9 cellular contexts compared by ENCODE assay signal in genomic region chr2:27717070-27717453, GRCh38. TPM values are rescaled to one million over a fixed set of nuclear protein-coding genes. Genes with fewer than 3 reads are reported as not detected.
A peak's percentile ranks its signal among the peaks of the same experiment; 100 is the strongest.
DNase-seq lines count a peak whose midpoint lies in the region; ATAC-seq, FAIRE-seq and TF ChIP-seq lines count a peak whose summit lies in the region.
"Had no signal": no experiment of that assay in that cellular context is flagged by ENCODE, and none has a peak within 500 bp of the region (broad histone marks: within the 10 kb centered on the region; RNA-seq: fewer than 3 reads in every experiment).

No MANE protein-coding gene starts in this region.

- no peaks in the 10 kb centered on the region for H3K9me3 ChIP-seq in K562 (replicated peaks; ENCODE audit: control insufficient read depth, insufficient read depth, low read depth, low read length)

- no peaks in the 10 kb centered on the region for H3K9me1 ChIP-seq in K562 (ENCODE audit: control insufficient read depth, insufficient read depth, low read length)

- CTCF ChIA-PET in K562 (lab: Yijun Ruan, JAX; ENCODE audit: low intra/inter-chr PET ratio) = no interaction called here

- H3K79me2 ChIP-seq in K562 (ENCODE audit: control insufficient read depth, insufficient read depth, low read length) = no peaks in the 10 kb centered on the region

- no TSS peak for BruUV-seq in K562 (replicated peaks; lab: Mats Ljungman, UMichigan)

- intact Hi-C loops in K562 (cut with micrococcal nuclease) = no loop called here

- no peak for TF ChIP-seq RAD21 in K562 (CRISPR knock-in tag; conservative IDR thresholded peaks at IDR 0.05 in 1 of 2, IDR thresholded peaks at IDR 0.05 in 1 of 2)

- POLR2A ChIA-PET in K562 (lab: Yijun Ruan, JAX) = interaction anchor here (0.7 to 1.7 kb wide), 4 partner anchors 9 to 42 kb away, joined by 3 to 6 read pairs (median 4); no protein-coding TSS in a partner anchor

- no peak for TF ChIP-seq CTCF in K562 (IDR thresholded peaks at IDR 0.05 in 2 of 3, conservative IDR thresholded peaks at IDR 0.05 in 1 of 3; ENCODE audit: insufficient read depth in 2 of 3, low read depth in 1 of 3, low read length in 3 of 3)
- TF ChIP-seq CTCF in GM10266 (IDR thresholded peaks at IDR 0.05; ENCODE audit: control insufficient read depth, insufficient read depth, low read depth, missing control alignments) = no peak

- no peak overlapping the region for H2AFZ ChIP-seq in K562 (ENCODE audit: low read depth, low read length)

- no peak for TF ChIP-seq POLR2A in K562 (conservative IDR thresholded peaks at IDR 0.05)

- peak overlapping the region in 1 of 2 experiments; percentile 52; a peak in 1 of 4 replicates for H3K9ac ChIP-seq in K562 (ENCODE audit: insufficient read depth in 1 of 2, low read depth in 2 of 2, low read length in 2 of 2)

- 0 out of 2 replicates have a peak, but pooled peaks cover 2% of the 10 kb centered on the region for H4K20me1 ChIP-seq in K562 (replicated peaks; ENCODE audit: control insufficient read depth, insufficient read depth, low read length)

- ATAC-seq in K562 (peak; percentile 50), HG03108 (IDR thresholded peaks at IDR 0.05; ENCODE audit: unreplicated experiment) (no peak), GM18870 (IDR thresholded peaks at IDR 0.05; ENCODE audit: unreplicated experiment) (no peak), HG03175 (IDR thresholded peaks at IDR 0.05; ENCODE audit: unreplicated experiment) (no peak)
- ATAC-seq: left colon had no signal

- H3K4me1 ChIP-seq in K562 (replicated peaks in 1 of 2; ENCODE audit: control insufficient read depth in 2 of 2, insufficient read depth in 2 of 2, low read length in 2 of 2) = peaks cover 0 to 13% of the 10 kb centered on the region in 2 experiments; a peak in 3 of 5 replicates

- no peak overlapping the region for H3K4me2 ChIP-seq in K562 (ENCODE audit: insufficient read depth, low read length)

- H3K36me3 ChIP-seq in K562 (ENCODE audit: control insufficient read depth, insufficient read depth, low read length) = no peaks in the 10 kb centered on the region

- H3K4me3 ChIP-seq in K562 = no peak overlapping the region

- H3K27ac ChIP-seq in K562 (ENCODE audit: extremely low read depth, low read depth, low read length) = no peak overlapping the region

- in situ Hi-C loops in K562 (cut with MboI) = no loop called here

- H3K27me3 ChIP-seq in K562 (ENCODE audit: control insufficient read depth in 2 of 2, insufficient read depth in 2 of 2, low read length in 2 of 2) = peaks cover 19 to 39% of the 10 kb centered on the region in 2 experiments

- 3% methylated on average over 8 of the region's 8 CpGs for WGBS in K562 (ENCODE audit: insufficient coverage, low coverage, missing lambda C conversion rate)

- no peak for FAIRE-seq in K562 (lab: Jason Lieb, UNC)

- TF ChIP-seq EP300 in K562 (IDR thresholded peaks at IDR 0.05; ENCODE audit: low read length) = no peak

- DNase-seq in Ammon's horn (ENCODE audit: low spot score) (peak; percentile 44), HPDE6-E6E7 (ENCODE audit: extremely low spot score) (peak; percentile 67), K562 (ENCODE audit: extremely low read depth in 1 of 4, low spot score in 3 of 4) (peak in 1 of 4 experiments; percentile 26), mesenteric fat pad (ENCODE audit: low spot score) (peak; percentile 18), GM10266 (ENCODE audit: extremely low spot score) (no peak)
- DNase-seq: left colon had no signal

TF ChIP-seq in K562, 482 proteins besides CTCF, POLR2A, EP300 and RAD21:
- TF ChIP-seq MBD2 (IDR thresholded peaks at IDR 0.05; ENCODE audit: borderline replicate concordance, low read depth) (no peak), CBX2 (IDR thresholded peaks at IDR 0.05; ENCODE audit: insufficient read depth, low read length, poor library complexity, severe bottlenecking) (peak; percentile 35), ZNF512 (tag; IDR thresholded peaks at IDR 0.05) (peak; percentile 66), EGR1 (conservative IDR thresholded peaks at IDR 0.05) (peak; percentile 64), NRF1 (conservative IDR thresholded peaks at IDR 0.05 in 1 of 2, IDR thresholded peaks at IDR 0.05 in 1 of 2) (peak; percentile 26 to 34; a peak in 2 of 4 replicates)

RNA-seq across cellular contexts. Expression of gene SLC4A1AP, which starts 53.4 kb away (rescaled TPM):
- 12.6 and 30.6 TPM in 2 replicates for total RNA-seq in K562 (2011; cell fraction: chromatin; rRNA removed; ENCODE audit: low replicate concordance)
- total RNA-seq in K562 (2011; cell fraction: nucleolus; rRNA removed) = 8.3 and 9.2 TPM in 2 replicates
- 13.4 and 13.7 TPM in 2 replicates for total RNA-seq in K562 (2011; cell fraction: nucleoplasm; rRNA removed)
- total RNA-seq in K562 (2014; rRNA removed) (33.0 and 35.9 TPM in 2 replicates), K562 (2014; rRNA removed; fragmentation: Illumina TruSeq; extraction: Trizol) (35.3 and 38.5 TPM in 2 replicates), K562 (2015; rRNA removed; fragmentation: Illumina TruSeq; extraction: Trizol) (36.1 and 40.5 TPM in 2 replicates), K562 (2021) (23.4 and 25.6 TPM in 2 replicates), mesenteric fat pad (18.0 TPM)
- polyA plus RNA-seq in K562 (2011; rRNA removed) (14.8 and 16.6 TPM in 2 replicates), K562 (2014; fragmentation: Illumina TruSeq; extraction: Trizol) (36.2 and 39.9 TPM in 2 replicates), K562 (2014; fragmentation: Nextera tagmentation; extraction: Ambion mirVana) (10 to 100 TPM in 1 of 2 experiments, 1 to 10 TPM in 1; 8.1 to 13.3 TPM), K562 (2014; rRNA removed) (33.7 and 37.0 TPM in 2 replicates)
- 9.9 and 13.5 TPM in 2 replicates for polyA plus RNA-seq in K562 (2011; cell fraction: cytosol; rRNA removed)
- polyA plus RNA-seq in K562 (2011; cell fraction: nucleus; rRNA removed) = 10.7 and 11.9 TPM in 2 replicates
- polyA plus RNA-seq in K562 (2012) = 21.8 and 23.1 TPM in 2 replicates
- polyA minus RNA-seq in K562 (2011; rRNA and poly(A)+ RNA removed) = 15.4 and 15.9 TPM in 2 replicates
- polyA minus RNA-seq in K562 (2011; cell fraction: cytosol; rRNA and poly(A)+ RNA removed) = 9.6 and 13.6 TPM in 2 replicates
- polyA minus RNA-seq in K562 (2011; cell fraction: nucleus; rRNA and poly(A)+ RNA removed) = 8.3 and 14.3 TPM in 2 replicates

RNA-seq across cellular contexts. Expression of gene SUPT7L, which starts 53.6 kb away (rescaled TPM):
- total RNA-seq in K562 (2011; cell fraction: chromatin; rRNA removed; ENCODE audit: low replicate concordance) = 36.5 and 68.4 TPM in 2 replicates
- 43.0 and 53.8 TPM in 2 replicates for total RNA-seq in K562 (2011; cell fraction: nucleolus; rRNA removed)
- 48.5 and 58.2 TPM in 2 replicates for total RNA-seq in K562 (2011; cell fraction: nucleoplasm; rRNA removed)
- 22.0 and 28.6 TPM in 2 replicates for total RNA-seq in K562 (2014; rRNA removed)
- total RNA-seq in K562 (2014; rRNA removed; fragmentation: Illumina TruSeq; extraction: Trizol) = 39.6 and 40.3 TPM in 2 replicates
- total RNA-seq in K562 (2015; rRNA removed; fragmentation: Illumina TruSeq; extraction: Trizol) = 39.6 and 40.2 TPM in 2 replicates
- 38.1 and 38.6 TPM in 2 replicates for total RNA-seq in K562 (2021)
- 72.8 and 82.6 TPM in 2 replicates for polyA plus RNA-seq in K562 (2011; rRNA removed)
- 44.5 and 62.1 TPM in 2 replicates for polyA plus RNA-seq in K562 (2011; cell fraction: cytosol; rRNA removed)
- 185 and 214 TPM in 2 replicates for polyA plus RNA-seq in K562 (2011; cell fraction: nucleus; rRNA removed)
- 32.5 and 61.1 TPM in 2 replicates for polyA plus RNA-seq in K562 (2012)
- 52.6 and 58.8 TPM in 2 replicates for polyA plus RNA-seq in K562 (2014; fragmentation: Illumina TruSeq; extraction: Trizol)
- 10 to 100 TPM; 25.1 to 40.1 TPM for polyA plus RNA-seq in K562 (2014; fragmentation: Nextera tagmentation; extraction: Ambion mirVana)
- polyA plus RNA-seq in K562 (2014; rRNA removed) = 46.2 and 50.8 TPM in 2 replicates
- polyA minus RNA-seq in K562 (2011; rRNA and poly(A)+ RNA removed) = 40.4 and 42.9 TPM in 2 replicates
- 26.5 and 30.2 TPM in 2 replicates for polyA minus RNA-seq in K562 (2011; cell fraction: cytosol; rRNA and poly(A)+ RNA removed)
- polyA minus RNA-seq in K562 (2011; cell fraction: nucleus; rRNA and poly(A)+ RNA removed) = 58.3 and 79.8 TPM in 2 replicates
- total RNA-seq in mesenteric fat pad = 28.1 TPM

RNA-seq across cellular contexts. Expression of gene MRPL33, which starts 54.5 kb away (rescaled TPM):
- 4.3 and 21.6 TPM in 2 replicates for total RNA-seq in K562 (2011; cell fraction: chromatin; rRNA removed; ENCODE audit: low replicate concordance)
- 5.8 and 10.7 TPM in 2 replicates for total RNA-seq in K562 (2011; cell fraction: nucleolus; rRNA removed)
- 21.6 and 30.1 TPM in 2 replicates for total RNA-seq in K562 (2011; cell fraction: nucleoplasm; rRNA removed)
- 106 and 141 TPM in 2 replicates for total RNA-seq in K562 (2014; rRNA removed)
- 250 and 311 TPM in 2 replicates for total RNA-seq in K562 (2014; rRNA removed; fragmentation: Illumina TruSeq; extraction: Trizol)
- total RNA-seq in K562 (2015; rRNA removed; fragmentation: Illumina TruSeq; extraction: Trizol) = 198 and 226 TPM in 2 replicates
- total RNA-seq in K562 (2021) = 59.6 and 68.3 TPM in 2 replicates
- polyA plus RNA-seq in K562 (2011; rRNA removed) = 49.0 and 79.0 TPM in 2 replicates
- 7.8 and 22.0 TPM in 2 replicates for polyA plus RNA-seq in K562 (2011; cell fraction: cytosol; rRNA removed)
- polyA plus RNA-seq in K562 (2011; cell fraction: nucleus; rRNA removed) = 15.4 and 20.4 TPM in 2 replicates
- 59.8 and 170 TPM in 2 replicates for polyA plus RNA-seq in K562 (2012)
- polyA plus RNA-seq in K562 (2014; fragmentation: Illumina TruSeq; extraction: Trizol) = 152 and 173 TPM in 2 replicates
- 100 to 1,000 TPM; 313 to 338 TPM for polyA plus RNA-seq in K562 (2014; fragmentation: Nextera tagmentation; extraction: Ambion mirVana)
- polyA plus RNA-seq in K562 (2014; rRNA removed) = 200 and 228 TPM in 2 replicates
- 15.1 and 16.1 TPM in 2 replicates for polyA minus RNA-seq in K562 (2011; rRNA and poly(A)+ RNA removed)
- polyA minus RNA-seq in K562 (2011; cell fraction: cytosol; rRNA and poly(A)+ RNA removed) = 8.4 and 8.6 TPM in 2 replicates
- polyA minus RNA-seq in K562 (2011; cell fraction: nucleus; rRNA and poly(A)+ RNA removed) = 10.0 and 21.0 TPM in 2 replicates
- 71.1 TPM for total RNA-seq in mesenteric fat pad
